ENCODE assay signal across 1 cellular context in genomic region chr5:172747471-172747870, GRCh38.
TF ChIP-seq lines count a peak whose summit lies in the region.

No MANE protein-coding gene starts in this region.

TF ChIP-seq in GM23338, 12 proteins besides CTCF, POLR2A, EP300 and RAD21 (continued from another document):
- TF ChIP-seq ZNF462 (CRISPR knock-in tag; IDR thresholded peaks at IDR 0.05) (no peak), POLR2AphosphoS5 (IDR thresholded peaks at IDR 0.05; ENCODE audit: low read depth) (no peak), NANOG (IDR thresholded peaks at IDR 0.05; ENCODE audit: borderline replicate concordance) (no peak), ZNF331 (CRISPR knock-in tag; IDR thresholded peaks at IDR 0.05; ENCODE audit: low read depth) (no peak), JUNB (IDR thresholded peaks at IDR 0.05; ENCODE audit: unreplicated experiment) (no peak), ETS1 (IDR thresholded peaks at IDR 0.05) (no peak), REST (IDR thresholded peaks at IDR 0.05; ENCODE audit: unreplicated experiment) (no peak), STAT1 (IDR thresholded peaks at IDR 0.05; ENCODE audit: unreplicated experiment) (no peak), EZH2phosphoT487 (IDR thresholded peaks at IDR 0.05; ENCODE audit: unreplicated experiment) (no peak)
